Comparison of ENCODE assay signal across 21 cellular contexts in genomic region chr22:37253164-37253660, GRCh38. TPM values are rescaled to one million over a fixed set of nuclear protein-coding genes. Genes with fewer than 3 reads are reported as not detected.
A peak's percentile ranks its signal among the peaks of the same experiment; 100 is the strongest.
DNase-seq lines count a peak whose midpoint lies in the region; ATAC-seq, FAIRE-seq and TF ChIP-seq lines count a peak whose summit lies in the region.
"Had no signal": no experiment of that assay in that cellular context is flagged by ENCODE, and none has a peak within 500 bp of the region (broad histone marks: within the 10 kb centered on the region; RNA-seq: fewer than 3 reads in every experiment).

No MANE protein-coding gene starts in this region.

- H3K4me2 ChIP-seq in GM23338 (no peak overlapping the region), osteoblast (ENCODE audit: insufficient read depth, low read length) (no peak overlapping the region)

- no peak; the same call in 2 of the 3 replicates for ATAC-seq in GM23338
- ATAC-seq in activated naive CD8-positive, alpha-beta T cell treated with anti-CD3 and anti-CD28 coated beads, Interleukin-2, amount 50 U/mL, for 24 hours = no peak
- ATAC-seq: right lobe of liver, T-helper 17 cell had no signal

- H3K79me2 ChIP-seq in GM23338 (replicated peaks; ENCODE audit: insufficient read depth) (no peaks in the 10 kb centered on the region), osteoblast (ENCODE audit: insufficient read depth, low read length) (no peaks in the 10 kb centered on the region)

- DNase-seq in ELR (ENCODE audit: low read depth) = peak; percentile 62
- DNase-seq in GM23338 (ENCODE audit: low spot score) = peak; percentile 36
- DNase-seq in WERI-Rb-1 = peak; percentile 5
- DNase-seq in islet precursor cell = peak; percentile 52
- no peak for DNase-seq in osteoblast (ENCODE audit: insufficient read length, low spot score, missing footprints)
- DNase-seq in activated naive CD8-positive, alpha-beta T cell treated with anti-CD3 and anti-CD28 coated beads, Interleukin-2, amount 50 U/mL, for 24 hours = no peak
- no peak for DNase-seq in RCC 7860 (ENCODE audit: low spot score)
- DNase-seq: DMS79, GOT3, kidney, NCI-H2107, NCI-H774, Right ventricle myocardium superior, T-helper 17 cell, testis had no signal

- H3K9me3 ChIP-seq in WERI-Rb-1 (ENCODE audit: severe bottlenecking) = no peaks in the 10 kb centered on the region
- no peaks in the 10 kb centered on the region for H3K9me3 ChIP-seq in osteoblast (ENCODE audit: low read depth, low read length)
- H3K9me3 ChIP-seq: BLaER1 treated with 17β-estradiol and CSF1 and Interleukin-3, amounts not matched to agents 10 nM and 100 nM; right lobe of liver; testis had no signal

- H3K4me3 Mint-ChIP-seq in GM23338 = no peak overlapping the region
- no peak overlapping the region for H3K4me3 Mint-ChIP-seq in activated naive CD8-positive, alpha-beta T cell treated with anti-CD3 and anti-CD28 coated beads, Interleukin-2, amount 50 U/mL, for 24 hours
- H3K4me3 Mint-ChIP-seq: activated naive CD8-positive, alpha-beta T cell; central memory CD8-positive, alpha-beta T cell; T-helper 17 cell had no signal

- no peaks in the 10 kb centered on the region for H3K36me3 ChIP-seq in GM23338 (ENCODE audit: insufficient read depth)
- H3K36me3 ChIP-seq in WERI-Rb-1 = no peaks in the 10 kb centered on the region
- H3K36me3 ChIP-seq in osteoblast (ENCODE audit: insufficient read depth, low read length) = no peaks in the 10 kb centered on the region
- H3K36me3 ChIP-seq: BLaER1 treated with 17β-estradiol and CSF1 and Interleukin-3, amounts not matched to agents 10 nM and 100 nM; right lobe of liver had no signal

- H3K27me3 ChIP-seq in GM23338 (ENCODE audit: insufficient read depth) (no peaks in the 10 kb centered on the region), WERI-Rb-1 (ENCODE audit: insufficient read depth, low read depth, severe bottlenecking) (no peaks in the 10 kb centered on the region), osteoblast (ENCODE audit: insufficient read depth, low read length) (peaks cover 11% of the 10 kb centered on the region)
- H3K27me3 ChIP-seq: BLaER1 treated with 17β-estradiol and CSF1 and Interleukin-3, amounts not matched to agents 10 nM and 100 nM; right lobe of liver; testis had no signal

- H3F3A ChIP-seq in GM23338 (replicated peaks; ENCODE audit: low read depth) = no peaks in the 10 kb centered on the region

- FAIRE-seq in RCC 7860 (lab: Jason Lieb, UNC) = no peak
- FAIRE-seq: kidney had no signal

- H3K4me1 Mint-ChIP-seq in GM23338 = peaks cover 16% of the 10 kb centered on the region
- H3K4me1 Mint-ChIP-seq in activated naive CD8-positive, alpha-beta T cell treated with anti-CD3 and anti-CD28 coated beads, Interleukin-2, amount 50 U/mL, for 24 hours = peaks cover 41% of the 10 kb centered on the region

- H3K27ac Mint-ChIP-seq in GM23338 = no peak overlapping the region
- no peak overlapping the region for H3K27ac Mint-ChIP-seq in activated naive CD8-positive, alpha-beta T cell treated with anti-CD3 and anti-CD28 coated beads, Interleukin-2, amount 50 U/mL, for 24 hours
- H3K27ac Mint-ChIP-seq: activated naive CD8-positive, alpha-beta T cell; T-helper 17 cell had no signal

- H3K27me3 Mint-ChIP-seq in GM23338 (ENCODE audit: insufficient read depth, low read depth, poor library complexity) = peaks cover 4% of the 10 kb centered on the region
- H3K27me3 Mint-ChIP-seq in activated naive CD8-positive, alpha-beta T cell treated with anti-CD3 and anti-CD28 coated beads, Interleukin-2, amount 50 U/mL, for 24 hours = no peaks in the 10 kb centered on the region
- H3K27me3 Mint-ChIP-seq: activated naive CD8-positive, alpha-beta T cell; T-helper 17 cell had no signal

- no peaks in the 10 kb centered on the region for H3K36me3 Mint-ChIP-seq in GM23338 (ENCODE audit: low read depth)
- no peaks in the 10 kb centered on the region for H3K36me3 Mint-ChIP-seq in activated naive CD8-positive, alpha-beta T cell treated with anti-CD3 and anti-CD28 coated beads, Interleukin-2, amount 50 U/mL, for 24 hours (ENCODE audit: low read depth)
- H3K36me3 Mint-ChIP-seq: activated naive CD8-positive, alpha-beta T cell had no signal

- no peaks in the 10 kb centered on the region for H3K9me2 ChIP-seq in GM23338 (ENCODE audit: insufficient read depth)

- H3K4me3 ChIP-seq in GM23338 = no peak overlapping the region
- H3K4me3 ChIP-seq in WERI-Rb-1 (ENCODE audit: low read depth, low read length) = no peak overlapping the region
- no peak overlapping the region for H3K4me3 ChIP-seq in osteoblast (ENCODE audit: insufficient read depth, low read length)
- H3K4me3 ChIP-seq: BLaER1 treated with 17β-estradiol and CSF1 and Interleukin-3, amounts not matched to agents 10 nM and 100 nM; right lobe of liver; testis had no signal

- H2AFZ ChIP-seq in GM23338 (0 out of 2 replicates have a peak overlapping the region, but pooled peaks have one; percentile 5), osteoblast (ENCODE audit: low read length) (no peak overlapping the region)

- no peak overlapping the region for H3K27ac ChIP-seq in GM23338 (ENCODE audit: low read depth)
- H3K27ac ChIP-seq in WERI-Rb-1 = no peak overlapping the region
- no peak overlapping the region for H3K27ac ChIP-seq in osteoblast (ENCODE audit: low read depth, low read length)
- H3K27ac ChIP-seq: BLaER1 treated with 17β-estradiol and CSF1 and Interleukin-3, amounts not matched to agents 10 nM and 100 nM; right lobe of liver; testis had no signal

- H3K4me1 ChIP-seq in GM23338 (ENCODE audit: insufficient read depth) (peaks cover 4% of the 10 kb centered on the region; the same call in 1 of the 2 replicates), osteoblast (ENCODE audit: insufficient read depth, low read length) (peaks cover 14% of the 10 kb centered on the region)
- H3K4me1 ChIP-seq: right lobe of liver, testis had no signal

- no peaks in the 10 kb centered on the region; the same call in 2 of the 3 replicates for H3K9me3 Mint-ChIP-seq in GM23338
- no peaks in the 10 kb centered on the region for H3K9me3 Mint-ChIP-seq in activated naive CD8-positive, alpha-beta T cell treated with anti-CD3 and anti-CD28 coated beads, Interleukin-2, amount 50 U/mL, for 24 hours
- H3K9me3 Mint-ChIP-seq: central memory CD8-positive, alpha-beta T cell had no signal

- peak; percentile 22 to 45; a peak in 2 of 4 replicates for TF ChIP-seq CTCF in GM23338 (conservative IDR thresholded peaks at IDR 0.05; ENCODE audit: low read depth in 2 of 2)
- TF ChIP-seq CTCF in WERI-Rb-1 (IDR thresholded peaks at IDR 0.05; ENCODE audit: low read depth, low read length) = no peak
- TF ChIP-seq CTCF in osteoblast (IDR thresholded peaks at IDR 0.05; ENCODE audit: extremely low read depth, low read depth, low read length) = no peak

- H4K20me1 ChIP-seq in GM23338 (replicated peaks; ENCODE audit: insufficient read depth) (no peaks in the 10 kb centered on the region), osteoblast (ENCODE audit: insufficient read depth, low read length) (no peaks in the 10 kb centered on the region)
- H4K20me1 ChIP-seq: BLaER1 treated with 17β-estradiol and CSF1 and Interleukin-3, amounts not matched to agents 10 nM and 100 nM had no signal

TF ChIP-seq in GM23338, 12 proteins besides CTCF, POLR2A, EP300 and RAD21 (continues in another document):
- no peak for TF ChIP-seq ZNF114 (CRISPR knock-in tag; IDR thresholded peaks at IDR 0.05)

RNA-seq across cellular contexts. Expression of gene RAC2, which starts 9.1 kb away (rescaled TPM):
- 2.7 and 3.8 TPM in 2 replicates for total RNA-seq in GM23338 (2014; rRNA removed; shearing (Covaris generic))
- 2.4 and 3.1 TPM in 2 replicates for polyA plus RNA-seq in GM23338 (2016; fragmentation: Nextera tagmentation; extraction: Ambion mirVana)
- 13.6 and 14.5 TPM in 2 replicates for total RNA-seq in osteoblast

RNA-seq across cellular contexts. Expression of gene CYTH4, which starts 29.1 kb away (rescaled TPM):
- total RNA-seq in GM23338 (2014; rRNA removed; shearing (Covaris generic)) = not detected in 2 replicates
- polyA plus RNA-seq in GM23338 (2016; fragmentation: Nextera tagmentation; extraction: Ambion mirVana) = not detected in 2 replicates
- total RNA-seq in osteoblast = 0.59 and 0.72 TPM in 2 replicates

RNA-seq across cellular contexts. Expression of gene SSTR3, which starts 40.9 kb away (rescaled TPM):
- 0.04 and 0.66 TPM in 2 replicates for total RNA-seq in GM23338 (2014; rRNA removed; shearing (Covaris generic))
- 0.10 TPM in 1 of 2 replicates, not detected in the other for polyA plus RNA-seq in GM23338 (2016; fragmentation: Nextera tagmentation; extraction: Ambion mirVana)
- not detected in 2 replicates for total RNA-seq in osteoblast
- total RNA-seq: glomerular endothelial cell, M059J, right lobe of liver, Right ventricle myocardium superior had no signal

Comparison
In these comparisons a context has a peak if more than half of its experiments do, and no peak if none do; other contexts are left out.
1. DNase-seq: peak in ELR (single experiment), GM23338 (single experiment), WERI-Rb-1 (single experiment) and islet precursor cell (single experiment); none in osteoblast (single experiment), activated naive CD8-positive, alpha-beta T cell treated with anti-CD3 and anti-CD28 coated beads, Interleukin-2, amount 50 U/mL, for 24 hours (single experiment) and RCC 7860 (single experiment).
2. CTCF ChIP-seq: peak in GM23338 (2 of 2); none in WERI-Rb-1 (single experiment) and osteoblast (single experiment).